Comparison of ENCODE assay signal across 1 cellular context in the genomic region with DNA sequence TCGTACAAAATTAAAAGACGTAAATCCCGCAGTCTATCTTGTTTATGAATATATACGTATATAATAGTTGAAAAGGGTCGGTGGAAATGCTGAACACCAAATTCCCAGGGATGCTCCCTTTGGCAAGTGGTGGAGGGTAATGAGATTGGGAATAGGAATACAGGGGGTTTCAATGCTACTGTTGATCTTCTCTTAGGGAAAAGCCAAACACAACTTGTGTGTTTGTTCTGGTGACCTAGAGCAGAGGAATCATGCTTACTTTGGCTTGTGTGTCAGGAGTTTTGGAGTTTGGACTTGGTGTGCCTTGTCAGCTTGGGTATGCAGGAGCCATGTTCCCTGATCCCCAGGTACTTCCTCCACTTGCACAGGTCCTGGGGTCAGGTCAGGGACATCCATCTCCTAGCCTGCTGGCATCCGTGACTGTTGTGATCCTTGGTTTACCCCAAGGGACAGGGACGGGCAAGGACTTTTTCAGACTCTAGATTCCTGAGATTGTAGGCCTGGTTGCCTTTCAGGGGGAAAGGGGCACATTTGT.
TF ChIP-seq lines count a peak whose summit lies in the region.

No MANE protein-coding gene starts in this region.

TF ChIP-seq in HepG2, 621 proteins besides CTCF, POLR2A, EP300 and RAD21 (continued from another document and continues in another):
- TF ChIP-seq MAZ (IDR thresholded peaks at IDR 0.05; ENCODE audit: borderline replicate concordance, low read depth, low read length) (no peak), MAZ (CRISPR knock-in tag; IDR thresholded peaks at IDR 0.05; ENCODE audit: low read depth) (no peak), HNRNPH1 (optimal IDR thresholded peaks at IDR 0.05; ENCODE audit: low read depth, low read length) (no peak), FOXA3 (CRISPR knock-in tag; IDR thresholded peaks at IDR 0.05) (peak; percentile 85), NFIC (IDR thresholded peaks at IDR 0.05; ENCODE audit: low read length) (no peak), ZNF253 (CRISPR knock-in tag; IDR thresholded peaks at IDR 0.05; ENCODE audit: borderline replicate concordance) (no peak), NFATC3 (CRISPR knock-in tag; IDR thresholded peaks at IDR 0.05) (no peak), ASH2L (IDR thresholded peaks at IDR 0.05; ENCODE audit: insufficient read length, low read depth, low read length) (peak; percentile 54), ZNF207 (IDR thresholded peaks at IDR 0.05; ENCODE audit: borderline replicate concordance) (no peak), ZNF577 (CRISPR knock-in tag; IDR thresholded peaks at IDR 0.05; ENCODE audit: borderline replicate concordance, low read depth) (no peak), MYC (CRISPR knock-in tag; IDR thresholded peaks at IDR 0.05; ENCODE audit: borderline replicate concordance) (no peak; the same call in 1 of the 2 replicates), ZNF709 (CRISPR knock-in tag; IDR thresholded peaks at IDR 0.05) (no peak), REXO4 (CRISPR knock-in tag; IDR thresholded peaks at IDR 0.05; ENCODE audit: borderline replicate concordance) (no peak), ZNF432 (CRISPR knock-in tag; IDR thresholded peaks at IDR 0.05; ENCODE audit: borderline replicate concordance) (no peak), TBX3 (IDR thresholded peaks at IDR 0.05; ENCODE audit: borderline replicate concordance) (no peak), SMARCC2 (IDR thresholded peaks at IDR 0.05) (no peak), REPIN1 (CRISPR knock-in tag; IDR thresholded peaks at IDR 0.05; ENCODE audit: borderline replicate concordance, low read depth) (0 out of 2 replicates have a peak, but pooled peaks have one; percentile 45), RFX3 (CRISPR knock-in tag; IDR thresholded peaks at IDR 0.05) (no peak), ZNF775 (CRISPR knock-in tag; IDR thresholded peaks at IDR 0.05; ENCODE audit: borderline replicate concordance) (no peak), NRL (CRISPR knock-in tag; IDR thresholded peaks at IDR 0.05; ENCODE audit: borderline replicate concordance) (no peak), FOSL2 (CRISPR knock-in tag; IDR thresholded peaks at IDR 0.05) (peak; percentile 56), HNRNPL (IDR thresholded peaks at IDR 0.05; ENCODE audit: low read depth, low read length) (no peak), KDM5A (IDR thresholded peaks at IDR 0.05; ENCODE audit: borderline replicate concordance, low read length) (no peak), ZNF883 (CRISPR knock-in tag; IDR thresholded peaks at IDR 0.05; ENCODE audit: not compliant biosample characterization) (no peak), TBX2 (CRISPR knock-in tag; IDR thresholded peaks at IDR 0.05; ENCODE audit: borderline replicate concordance) (no peak), ZNF343 (CRISPR knock-in tag; IDR thresholded peaks at IDR 0.05) (no peak), ZNF546 (CRISPR knock-in tag; conservative IDR thresholded peaks at IDR 0.05) (no peak)
- TF ChIP-seq, protein P1, sequence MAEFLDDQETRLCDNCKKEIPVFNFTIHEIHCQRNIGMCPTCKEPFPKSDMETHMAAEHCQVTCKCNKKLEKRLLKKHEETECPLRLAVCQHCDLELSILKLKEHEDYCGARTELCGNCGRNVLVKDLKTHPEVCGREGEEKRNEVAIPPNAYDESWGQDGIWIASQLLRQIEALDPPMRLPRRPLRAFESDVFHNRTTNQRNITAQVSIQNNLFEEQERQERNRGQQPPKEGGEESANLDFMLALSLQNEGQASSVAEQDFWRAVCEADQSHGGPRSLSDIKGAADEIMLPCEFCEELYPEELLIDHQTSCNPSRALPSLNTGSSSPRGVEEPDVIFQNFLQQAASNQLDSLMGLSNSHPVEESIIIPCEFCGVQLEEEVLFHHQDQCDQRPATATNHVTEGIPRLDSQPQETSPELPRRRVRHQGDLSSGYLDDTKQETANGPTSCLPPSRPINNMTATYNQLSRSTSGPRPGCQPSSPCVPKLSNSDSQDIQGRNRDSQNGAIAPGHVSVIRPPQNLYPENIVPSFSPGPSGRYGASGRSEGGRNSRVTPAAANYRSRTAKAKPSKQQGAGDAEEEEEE (CRISPR knock-in tag; IDR thresholded peaks at IDR 0.05; ENCODE audit: borderline replicate concordance): no peak
- TF ChIP-seq, protein P2, sequence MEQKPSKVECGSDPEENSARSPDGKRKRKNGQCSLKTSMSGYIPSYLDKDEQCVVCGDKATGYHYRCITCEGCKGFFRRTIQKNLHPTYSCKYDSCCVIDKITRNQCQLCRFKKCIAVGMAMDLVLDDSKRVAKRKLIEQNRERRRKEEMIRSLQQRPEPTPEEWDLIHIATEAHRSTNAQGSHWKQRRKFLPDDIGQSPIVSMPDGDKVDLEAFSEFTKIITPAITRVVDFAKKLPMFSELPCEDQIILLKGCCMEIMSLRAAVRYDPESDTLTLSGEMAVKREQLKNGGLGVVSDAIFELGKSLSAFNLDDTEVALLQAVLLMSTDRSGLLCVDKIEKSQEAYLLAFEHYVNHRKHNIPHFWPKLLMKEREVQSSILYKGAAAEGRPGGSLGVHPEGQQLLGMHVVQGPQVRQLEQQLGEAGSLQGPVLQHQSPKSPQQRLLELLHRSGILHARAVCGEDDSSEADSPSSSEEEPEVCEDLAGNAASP (CRISPR knock-in tag; IDR thresholded peaks at IDR 0.05; ENCODE audit: borderline replicate concordance): peak; percentile 70; the same call in 1 of the 2 replicates
- TF ChIP-seq, protein P3, sequence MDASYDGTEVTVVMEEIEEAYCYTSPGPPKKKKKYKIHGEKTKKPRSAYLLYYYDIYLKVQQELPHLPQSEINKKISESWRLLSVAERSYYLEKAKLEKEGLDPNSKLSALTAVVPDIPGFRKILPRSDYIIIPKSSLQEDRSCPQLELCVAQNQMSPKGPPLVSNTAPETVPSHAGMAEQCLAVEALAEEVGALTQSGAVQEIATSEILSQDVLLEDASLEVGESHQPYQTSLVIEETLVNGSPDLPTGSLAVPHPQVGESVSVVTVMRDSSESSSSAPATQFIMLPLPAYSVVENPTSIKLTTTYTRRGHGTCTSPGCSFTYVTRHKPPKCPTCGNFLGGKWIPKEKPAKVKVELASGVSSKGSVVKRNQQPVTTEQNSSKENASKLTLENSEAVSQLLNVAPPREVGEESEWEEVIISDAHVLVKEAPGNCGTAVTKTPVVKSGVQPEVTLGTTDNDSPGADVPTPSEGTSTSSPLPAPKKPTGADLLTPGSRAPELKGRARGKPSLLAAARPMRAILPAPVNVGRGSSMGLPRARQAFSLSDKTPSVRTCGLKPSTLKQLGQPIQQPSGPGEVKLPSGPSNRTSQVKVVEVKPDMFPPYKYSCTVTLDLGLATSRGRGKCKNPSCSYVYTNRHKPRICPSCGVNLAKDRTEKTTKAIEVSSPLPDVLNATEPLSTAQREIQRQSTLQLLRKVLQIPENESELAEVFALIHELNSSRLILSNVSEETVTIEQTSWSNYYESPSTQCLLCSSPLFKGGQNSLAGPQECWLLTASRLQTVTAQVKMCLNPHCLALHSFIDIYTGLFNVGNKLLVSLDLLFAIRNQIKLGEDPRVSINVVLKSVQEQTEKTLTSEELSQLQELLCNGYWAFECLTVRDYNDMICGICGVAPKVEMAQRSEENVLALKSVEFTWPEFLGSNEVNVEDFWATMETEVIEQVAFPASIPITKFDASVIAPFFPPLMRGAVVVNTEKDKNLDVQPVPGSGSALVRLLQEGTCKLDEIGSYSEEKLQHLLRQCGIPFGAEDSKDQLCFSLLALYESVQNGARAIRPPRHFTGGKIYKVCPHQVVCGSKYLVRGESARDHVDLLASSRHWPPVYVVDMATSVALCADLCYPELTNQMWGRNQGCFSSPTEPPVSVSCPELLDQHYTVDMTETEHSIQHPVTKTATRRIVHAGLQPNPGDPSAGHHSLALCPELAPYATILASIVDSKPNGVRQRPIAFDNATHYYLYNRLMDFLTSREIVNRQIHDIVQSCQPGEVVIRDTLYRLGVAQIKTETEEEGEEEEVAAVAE (CRISPR knock-in tag; IDR thresholded peaks at IDR 0.05; ENCODE audit: borderline replicate concordance): no peak
- TF ChIP-seq, protein P4, sequence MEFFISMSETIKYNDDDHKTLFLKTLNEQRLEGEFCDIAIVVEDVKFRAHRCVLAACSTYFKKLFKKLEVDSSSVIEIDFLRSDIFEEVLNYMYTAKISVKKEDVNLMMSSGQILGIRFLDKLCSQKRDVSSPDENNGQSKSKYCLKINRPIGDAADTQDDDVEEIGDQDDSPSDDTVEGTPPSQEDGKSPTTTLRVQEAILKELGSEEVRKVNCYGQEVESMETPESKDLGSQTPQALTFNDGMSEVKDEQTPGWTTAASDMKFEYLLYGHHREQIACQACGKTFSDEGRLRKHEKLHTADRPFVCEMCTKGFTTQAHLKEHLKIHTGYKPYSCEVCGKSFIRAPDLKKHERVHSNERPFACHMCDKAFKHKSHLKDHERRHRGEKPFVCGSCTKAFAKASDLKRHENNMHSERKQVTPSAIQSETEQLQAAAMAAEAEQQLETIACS (CRISPR knock-in tag; IDR thresholded peaks at IDR 0.05): no peak
- TF ChIP-seq, protein P5, sequence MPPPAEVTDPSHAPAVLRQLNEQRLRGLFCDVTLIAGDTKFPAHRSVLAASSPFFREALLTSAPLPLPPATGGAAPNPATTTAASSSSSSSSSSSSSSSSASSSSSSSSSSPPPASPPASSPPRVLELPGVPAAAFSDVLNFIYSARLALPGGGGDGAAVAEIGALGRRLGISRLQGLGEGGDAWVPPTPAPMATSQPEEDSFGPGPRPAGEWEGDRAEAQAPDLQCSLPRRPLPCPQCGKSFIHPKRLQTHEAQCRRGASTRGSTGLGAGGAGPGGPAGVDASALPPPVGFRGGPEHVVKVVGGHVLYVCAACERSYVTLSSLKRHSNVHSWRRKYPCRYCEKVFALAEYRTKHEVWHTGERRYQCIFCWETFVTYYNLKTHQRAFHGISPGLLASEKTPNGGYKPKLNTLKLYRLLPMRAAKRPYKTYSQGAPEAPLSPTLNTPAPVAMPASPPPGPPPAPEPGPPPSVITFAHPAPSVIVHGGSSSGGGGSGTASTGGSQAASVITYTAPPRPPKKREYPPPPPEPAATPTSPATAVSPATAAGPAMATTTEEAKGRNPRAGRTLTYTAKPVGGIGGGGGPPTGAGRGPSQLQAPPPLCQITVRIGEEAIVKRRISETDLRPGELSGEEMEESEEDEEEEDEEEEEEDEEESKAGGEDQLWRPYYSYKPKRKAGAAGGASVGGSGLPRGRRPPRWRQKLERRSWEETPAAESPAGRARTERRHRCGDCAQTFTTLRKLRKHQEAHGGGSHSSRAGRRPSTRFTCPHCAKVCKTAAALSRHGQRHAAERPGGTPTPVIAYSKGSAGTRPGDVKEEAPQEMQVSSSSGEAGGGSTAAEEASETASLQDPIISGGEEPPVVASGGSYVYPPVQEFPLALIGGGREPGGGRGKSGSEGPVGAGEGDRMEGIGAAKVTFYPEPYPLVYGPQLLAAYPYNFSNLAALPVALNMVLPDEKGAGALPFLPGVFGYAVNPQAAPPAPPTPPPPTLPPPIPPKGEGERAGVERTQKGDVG (CRISPR knock-in tag; IDR thresholded peaks at IDR 0.05; ENCODE audit: borderline replicate concordance): no peak
- TF ChIP-seq, protein P6, sequence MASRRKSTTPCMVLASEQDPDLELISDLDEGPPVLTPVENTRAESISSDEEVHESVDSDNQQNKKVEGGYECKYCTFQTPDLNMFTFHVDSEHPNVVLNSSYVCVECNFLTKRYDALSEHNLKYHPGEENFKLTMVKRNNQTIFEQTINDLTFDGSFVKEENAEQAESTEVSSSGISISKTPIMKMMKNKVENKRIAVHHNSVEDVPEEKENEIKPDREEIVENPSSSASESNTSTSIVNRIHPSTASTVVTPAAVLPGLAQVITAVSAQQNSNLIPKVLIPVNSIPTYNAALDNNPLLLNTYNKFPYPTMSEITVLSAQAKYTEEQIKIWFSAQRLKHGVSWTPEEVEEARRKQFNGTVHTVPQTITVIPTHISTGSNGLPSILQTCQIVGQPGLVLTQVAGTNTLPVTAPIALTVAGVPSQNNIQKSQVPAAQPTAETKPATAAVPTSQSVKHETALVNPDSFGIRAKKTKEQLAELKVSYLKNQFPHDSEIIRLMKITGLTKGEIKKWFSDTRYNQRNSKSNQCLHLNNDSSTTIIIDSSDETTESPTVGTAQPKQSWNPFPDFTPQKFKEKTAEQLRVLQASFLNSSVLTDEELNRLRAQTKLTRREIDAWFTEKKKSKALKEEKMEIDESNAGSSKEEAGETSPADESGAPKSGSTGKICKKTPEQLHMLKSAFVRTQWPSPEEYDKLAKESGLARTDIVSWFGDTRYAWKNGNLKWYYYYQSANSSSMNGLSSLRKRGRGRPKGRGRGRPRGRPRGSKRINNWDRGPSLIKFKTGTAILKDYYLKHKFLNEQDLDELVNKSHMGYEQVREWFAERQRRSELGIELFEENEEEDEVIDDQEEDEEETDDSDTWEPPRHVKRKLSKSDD (CRISPR knock-in tag; IDR thresholded peaks at IDR 0.05; ENCODE audit: low read depth): no peak
- TF ChIP-seq, protein P7, sequence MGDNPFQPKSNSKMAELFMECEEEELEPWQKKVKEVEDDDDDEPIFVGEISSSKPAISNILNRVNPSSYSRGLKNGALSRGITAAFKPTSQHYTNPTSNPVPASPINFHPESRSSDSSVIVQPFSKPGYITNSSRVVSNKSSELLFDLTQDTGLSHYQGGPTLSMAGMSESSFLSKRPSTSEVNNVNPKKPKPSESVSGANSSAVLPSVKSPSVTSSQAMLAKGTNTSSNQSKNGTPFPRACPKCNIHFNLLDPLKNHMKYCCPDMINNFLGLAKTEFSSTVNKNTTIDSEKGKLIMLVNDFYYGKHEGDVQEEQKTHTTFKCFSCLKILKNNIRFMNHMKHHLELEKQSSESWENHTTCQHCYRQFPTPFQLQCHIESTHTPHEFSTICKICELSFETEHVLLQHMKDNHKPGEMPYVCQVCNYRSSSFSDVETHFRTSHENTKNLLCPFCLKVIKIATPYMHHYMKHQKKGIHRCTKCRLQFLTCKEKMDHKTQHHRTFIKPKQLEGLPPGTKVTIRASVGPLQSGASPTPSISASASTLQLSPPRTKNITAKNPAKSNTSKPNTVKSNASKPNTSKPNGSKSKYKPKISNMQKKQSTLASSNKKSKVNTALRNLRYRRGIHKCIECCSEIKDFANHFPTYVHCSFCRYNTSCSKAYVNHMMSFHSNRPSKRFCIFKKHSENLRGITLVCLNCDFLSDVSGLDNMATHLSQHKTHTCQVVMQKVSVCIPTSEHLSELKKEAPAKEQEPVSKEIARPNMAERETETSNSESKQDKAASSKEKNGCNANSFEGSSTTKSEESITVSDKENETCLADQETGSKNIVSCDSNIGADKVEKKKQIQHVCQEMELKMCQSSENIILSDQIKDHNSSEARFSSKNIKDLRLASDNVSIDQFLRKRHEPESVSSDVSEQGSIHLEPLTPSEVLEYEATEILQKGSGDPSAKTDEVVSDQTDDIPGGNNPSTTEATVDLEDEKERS (CRISPR knock-in tag; IDR thresholded peaks at IDR 0.05): peak; percentile 82; the same call in 1 of the 2 replicates
- TF ChIP-seq, protein P8, sequence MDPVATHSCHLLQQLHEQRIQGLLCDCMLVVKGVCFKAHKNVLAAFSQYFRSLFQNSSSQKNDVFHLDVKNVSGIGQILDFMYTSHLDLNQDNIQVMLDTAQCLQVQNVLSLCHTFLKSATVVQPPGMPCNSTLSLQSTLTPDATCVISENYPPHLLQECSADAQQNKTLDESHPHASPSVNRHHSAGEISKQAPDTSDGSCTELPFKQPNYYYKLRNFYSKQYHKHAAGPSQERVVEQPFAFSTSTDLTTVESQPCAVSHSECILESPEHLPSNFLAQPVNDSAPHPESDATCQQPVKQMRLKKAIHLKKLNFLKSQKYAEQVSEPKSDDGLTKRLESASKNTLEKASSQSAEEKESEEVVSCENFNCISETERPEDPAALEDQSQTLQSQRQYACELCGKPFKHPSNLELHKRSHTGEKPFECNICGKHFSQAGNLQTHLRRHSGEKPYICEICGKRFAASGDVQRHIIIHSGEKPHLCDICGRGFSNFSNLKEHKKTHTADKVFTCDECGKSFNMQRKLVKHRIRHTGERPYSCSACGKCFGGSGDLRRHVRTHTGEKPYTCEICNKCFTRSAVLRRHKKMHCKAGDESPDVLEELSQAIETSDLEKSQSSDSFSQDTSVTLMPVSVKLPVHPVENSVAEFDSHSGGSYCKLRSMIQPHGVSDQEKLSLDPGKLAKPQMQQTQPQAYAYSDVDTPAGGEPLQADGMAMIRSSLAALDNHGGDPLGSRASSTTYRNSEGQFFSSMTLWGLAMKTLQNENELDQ (CRISPR knock-in tag; IDR thresholded peaks at IDR 0.05; ENCODE audit: borderline replicate concordance): no peak
